In the genomic region with DNA sequence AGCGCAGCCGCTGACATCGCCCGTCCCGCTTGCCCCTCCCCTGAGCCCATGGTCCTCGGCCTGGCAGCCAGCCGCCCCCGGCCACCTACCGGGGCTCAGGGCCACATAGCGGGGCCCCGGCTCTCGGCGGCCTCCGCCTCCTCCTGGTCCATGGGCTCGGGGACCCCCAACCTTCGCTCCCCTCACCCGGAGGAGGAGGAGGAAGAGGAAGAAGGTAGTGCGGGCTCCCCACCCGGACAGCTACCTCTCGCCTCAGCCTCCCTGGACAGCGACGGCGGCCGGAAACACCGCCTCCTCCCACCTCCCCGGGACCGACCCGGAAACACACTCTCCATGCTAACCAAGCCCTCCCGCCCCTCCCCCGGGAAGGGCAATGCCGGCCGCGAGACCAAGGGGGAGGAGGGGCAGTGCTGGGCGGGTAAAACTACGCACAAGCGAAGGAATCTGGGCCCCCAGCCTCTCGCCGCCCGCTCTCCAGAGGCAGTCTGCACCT, we compare ENCODE assay signal across 1 cellular context.
TF ChIP-seq lines count a peak whose summit lies in the region.

A gene (minus strand): TSS at position 286 of the 493 bp plus-strand sequence. CDS start 2,912 bp downstream, outside the sequence.

TF ChIP-seq in K562, 482 proteins besides CTCF, POLR2A, EP300 and RAD21 (continued from another document and continues in another):
- TF ChIP-seq, protein P1, sequence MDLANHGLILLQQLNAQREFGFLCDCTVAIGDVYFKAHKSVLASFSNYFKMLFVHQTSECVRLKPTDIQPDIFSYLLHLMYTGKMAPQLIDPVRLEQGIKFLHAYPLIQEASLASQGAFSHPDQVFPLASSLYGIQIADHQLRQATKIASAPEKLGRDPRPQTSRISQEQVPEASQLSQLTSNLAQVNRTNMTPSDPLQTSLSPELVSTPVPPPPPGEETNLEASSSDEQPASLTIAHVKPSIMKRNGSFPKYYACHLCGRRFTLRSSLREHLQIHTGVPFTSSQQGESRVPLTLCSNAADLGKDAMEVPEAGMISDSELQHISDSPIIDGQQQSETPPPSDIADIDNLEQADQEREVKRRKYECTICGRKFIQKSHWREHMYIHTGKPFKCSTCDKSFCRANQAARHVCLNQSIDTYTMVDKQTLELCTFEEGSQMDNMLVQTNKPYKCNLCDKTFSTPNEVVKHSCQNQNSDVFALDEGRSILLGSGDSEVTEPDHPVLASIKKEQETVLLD (IDR thresholded peaks at IDR 0.05), result no peak
- TF ChIP-seq ADNP (tag; IDR thresholded peaks at IDR 0.05), result no peak
- TF ChIP-seq, protein P2, sequence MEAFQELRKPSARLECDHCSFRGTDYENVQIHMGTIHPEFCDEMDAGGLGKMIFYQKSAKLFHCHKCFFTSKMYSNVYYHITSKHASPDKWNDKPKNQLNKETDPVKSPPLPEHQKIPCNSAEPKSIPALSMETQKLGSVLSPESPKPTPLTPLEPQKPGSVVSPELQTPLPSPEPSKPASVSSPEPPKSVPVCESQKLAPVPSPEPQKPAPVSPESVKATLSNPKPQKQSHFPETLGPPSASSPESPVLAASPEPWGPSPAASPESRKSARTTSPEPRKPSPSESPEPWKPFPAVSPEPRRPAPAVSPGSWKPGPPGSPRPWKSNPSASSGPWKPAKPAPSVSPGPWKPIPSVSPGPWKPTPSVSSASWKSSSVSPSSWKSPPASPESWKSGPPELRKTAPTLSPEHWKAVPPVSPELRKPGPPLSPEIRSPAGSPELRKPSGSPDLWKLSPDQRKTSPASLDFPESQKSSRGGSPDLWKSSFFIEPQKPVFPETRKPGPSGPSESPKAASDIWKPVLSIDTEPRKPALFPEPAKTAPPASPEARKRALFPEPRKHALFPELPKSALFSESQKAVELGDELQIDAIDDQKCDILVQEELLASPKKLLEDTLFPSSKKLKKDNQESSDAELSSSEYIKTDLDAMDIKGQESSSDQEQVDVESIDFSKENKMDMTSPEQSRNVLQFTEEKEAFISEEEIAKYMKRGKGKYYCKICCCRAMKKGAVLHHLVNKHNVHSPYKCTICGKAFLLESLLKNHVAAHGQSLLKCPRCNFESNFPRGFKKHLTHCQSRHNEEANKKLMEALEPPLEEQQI (IDR thresholded peaks at IDR 0.05), result peak; percentile 23; the same call in 1 of the 2 replicates
- no peak for TF ChIP-seq NFXL1 (CRISPR knock-in tag; IDR thresholded peaks at IDR 0.05)
- TF ChIP-seq NR2C2 (CRISPR knock-in tag; IDR thresholded peaks at IDR 0.05), result no peak
- peak; percentile 100; the same call in 1 of the 2 replicates for TF ChIP-seq NR2C2 (tag; IDR thresholded peaks at IDR 0.05)
- TF ChIP-seq TAF7 (tag; IDR thresholded peaks at IDR 0.05), result no peak
- TF ChIP-seq, protein P3, sequence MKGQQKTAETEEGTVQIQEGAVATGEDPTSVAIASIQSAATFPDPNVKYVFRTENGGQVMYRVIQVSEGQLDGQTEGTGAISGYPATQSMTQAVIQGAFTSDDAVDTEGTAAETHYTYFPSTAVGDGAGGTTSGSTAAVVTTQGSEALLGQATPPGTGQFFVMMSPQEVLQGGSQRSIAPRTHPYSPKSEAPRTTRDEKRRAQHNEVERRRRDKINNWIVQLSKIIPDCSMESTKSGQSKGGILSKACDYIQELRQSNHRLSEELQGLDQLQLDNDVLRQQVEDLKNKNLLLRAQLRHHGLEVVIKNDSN (CRISPR knock-in tag; IDR thresholded peaks at IDR 0.05), result no peak
- TF ChIP-seq HNRNPK (IDR thresholded peaks at IDR 0.05; ENCODE audit: low read depth, low read length, poor library complexity, severe bottlenecking), result no peak
- TF ChIP-seq, protein P4, sequence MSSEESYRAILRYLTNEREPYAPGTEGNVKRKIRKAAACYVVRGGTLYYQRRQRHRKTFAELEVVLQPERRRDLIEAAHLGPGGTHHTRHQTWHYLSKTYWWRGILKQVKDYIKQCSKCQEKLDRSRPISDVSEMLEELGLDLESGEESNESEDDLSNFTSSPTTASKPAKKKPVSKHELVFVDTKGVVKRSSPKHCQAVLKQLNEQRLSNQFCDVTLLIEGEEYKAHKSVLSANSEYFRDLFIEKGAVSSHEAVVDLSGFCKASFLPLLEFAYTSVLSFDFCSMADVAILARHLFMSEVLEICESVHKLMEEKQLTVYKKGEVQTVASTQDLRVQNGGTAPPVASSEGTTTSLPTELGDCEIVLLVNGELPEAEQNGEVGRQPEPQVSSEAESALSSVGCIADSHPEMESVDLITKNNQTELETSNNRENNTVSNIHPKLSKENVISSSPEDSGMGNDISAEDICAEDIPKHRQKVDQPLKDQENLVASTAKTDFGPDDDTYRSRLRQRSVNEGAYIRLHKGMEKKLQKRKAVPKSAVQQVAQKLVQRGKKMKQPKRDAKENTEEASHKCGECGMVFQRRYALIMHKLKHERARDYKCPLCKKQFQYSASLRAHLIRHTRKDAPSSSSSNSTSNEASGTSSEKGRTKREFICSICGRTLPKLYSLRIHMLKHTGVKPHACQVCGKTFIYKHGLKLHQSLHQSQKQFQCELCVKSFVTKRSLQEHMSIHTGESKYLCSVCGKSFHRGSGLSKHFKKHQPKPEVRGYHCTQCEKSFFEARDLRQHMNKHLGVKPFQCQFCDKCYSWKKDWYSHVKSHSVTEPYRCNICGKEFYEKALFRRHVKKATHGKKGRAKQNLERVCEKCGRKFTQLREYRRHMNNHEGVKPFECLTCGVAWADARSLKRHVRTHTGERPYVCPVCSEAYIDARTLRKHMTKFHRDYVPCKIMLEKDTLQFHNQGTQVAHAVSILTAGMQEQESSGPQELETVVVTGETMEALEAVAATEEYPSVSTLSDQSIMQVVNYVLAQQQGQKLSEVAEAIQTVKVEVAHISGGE (CRISPR knock-in tag; IDR thresholded peaks at IDR 0.05), result peak in 2 of 3 experiments; percentile 80 to 94; a peak in 5 of 6 replicates
- TF ChIP-seq, protein P5, sequence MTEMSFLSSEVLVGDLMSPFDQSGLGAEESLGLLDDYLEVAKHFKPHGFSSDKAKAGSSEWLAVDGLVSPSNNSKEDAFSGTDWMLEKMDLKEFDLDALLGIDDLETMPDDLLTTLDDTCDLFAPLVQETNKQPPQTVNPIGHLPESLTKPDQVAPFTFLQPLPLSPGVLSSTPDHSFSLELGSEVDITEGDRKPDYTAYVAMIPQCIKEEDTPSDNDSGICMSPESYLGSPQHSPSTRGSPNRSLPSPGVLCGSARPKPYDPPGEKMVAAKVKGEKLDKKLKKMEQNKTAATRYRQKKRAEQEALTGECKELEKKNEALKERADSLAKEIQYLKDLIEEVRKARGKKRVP (CRISPR knock-in tag; IDR thresholded peaks at IDR 0.05), result no peak
- TF ChIP-seq PHF20 (IDR thresholded peaks at IDR 0.05; ENCODE audit: partially characterized antibody), result peak; percentile 87
- peak; percentile 56; the same call in 1 of the 2 replicates for TF ChIP-seq ZNF764 (CRISPR knock-in tag; IDR thresholded peaks at IDR 0.05; ENCODE audit: low read depth)
- TF ChIP-seq, protein P6, sequence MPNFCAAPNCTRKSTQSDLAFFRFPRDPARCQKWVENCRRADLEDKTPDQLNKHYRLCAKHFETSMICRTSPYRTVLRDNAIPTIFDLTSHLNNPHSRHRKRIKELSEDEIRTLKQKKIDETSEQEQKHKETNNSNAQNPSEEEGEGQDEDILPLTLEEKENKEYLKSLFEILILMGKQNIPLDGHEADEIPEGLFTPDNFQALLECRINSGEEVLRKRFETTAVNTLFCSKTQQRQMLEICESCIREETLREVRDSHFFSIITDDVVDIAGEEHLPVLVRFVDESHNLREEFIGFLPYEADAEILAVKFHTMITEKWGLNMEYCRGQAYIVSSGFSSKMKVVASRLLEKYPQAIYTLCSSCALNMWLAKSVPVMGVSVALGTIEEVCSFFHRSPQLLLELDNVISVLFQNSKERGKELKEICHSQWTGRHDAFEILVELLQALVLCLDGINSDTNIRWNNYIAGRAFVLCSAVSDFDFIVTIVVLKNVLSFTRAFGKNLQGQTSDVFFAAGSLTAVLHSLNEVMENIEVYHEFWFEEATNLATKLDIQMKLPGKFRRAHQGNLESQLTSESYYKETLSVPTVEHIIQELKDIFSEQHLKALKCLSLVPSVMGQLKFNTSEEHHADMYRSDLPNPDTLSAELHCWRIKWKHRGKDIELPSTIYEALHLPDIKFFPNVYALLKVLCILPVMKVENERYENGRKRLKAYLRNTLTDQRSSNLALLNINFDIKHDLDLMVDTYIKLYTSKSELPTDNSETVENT (CRISPR knock-in tag; IDR thresholded peaks at IDR 0.05), result no peak
- TF ChIP-seq HIVEP1 (CRISPR knock-in tag; IDR thresholded peaks at IDR 0.05), result no peak
- TF ChIP-seq, protein P7, sequence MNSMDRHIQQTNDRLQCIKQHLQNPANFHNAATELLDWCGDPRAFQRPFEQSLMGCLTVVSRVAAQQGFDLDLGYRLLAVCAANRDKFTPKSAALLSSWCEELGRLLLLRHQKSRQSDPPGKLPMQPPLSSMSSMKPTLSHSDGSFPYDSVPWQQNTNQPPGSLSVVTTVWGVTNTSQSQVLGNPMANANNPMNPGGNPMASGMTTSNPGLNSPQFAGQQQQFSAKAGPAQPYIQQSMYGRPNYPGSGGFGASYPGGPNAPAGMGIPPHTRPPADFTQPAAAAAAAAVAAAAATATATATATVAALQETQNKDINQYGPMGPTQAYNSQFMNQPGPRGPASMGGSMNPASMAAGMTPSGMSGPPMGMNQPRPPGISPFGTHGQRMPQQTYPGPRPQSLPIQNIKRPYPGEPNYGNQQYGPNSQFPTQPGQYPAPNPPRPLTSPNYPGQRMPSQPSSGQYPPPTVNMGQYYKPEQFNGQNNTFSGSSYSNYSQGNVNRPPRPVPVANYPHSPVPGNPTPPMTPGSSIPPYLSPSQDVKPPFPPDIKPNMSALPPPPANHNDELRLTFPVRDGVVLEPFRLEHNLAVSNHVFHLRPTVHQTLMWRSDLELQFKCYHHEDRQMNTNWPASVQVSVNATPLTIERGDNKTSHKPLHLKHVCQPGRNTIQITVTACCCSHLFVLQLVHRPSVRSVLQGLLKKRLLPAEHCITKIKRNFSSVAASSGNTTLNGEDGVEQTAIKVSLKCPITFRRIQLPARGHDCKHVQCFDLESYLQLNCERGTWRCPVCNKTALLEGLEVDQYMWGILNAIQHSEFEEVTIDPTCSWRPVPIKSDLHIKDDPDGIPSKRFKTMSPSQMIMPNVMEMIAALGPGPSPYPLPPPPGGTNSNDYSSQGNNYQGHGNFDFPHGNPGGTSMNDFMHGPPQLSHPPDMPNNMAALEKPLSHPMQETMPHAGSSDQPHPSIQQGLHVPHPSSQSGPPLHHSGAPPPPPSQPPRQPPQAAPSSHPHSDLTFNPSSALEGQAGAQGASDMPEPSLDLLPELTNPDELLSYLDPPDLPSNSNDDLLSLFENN (IDR thresholded peaks at IDR 0.05; ENCODE audit: low read depth in 2 of 2, low read length in 2 of 2), result no peak
- TF ChIP-seq, protein P8, sequence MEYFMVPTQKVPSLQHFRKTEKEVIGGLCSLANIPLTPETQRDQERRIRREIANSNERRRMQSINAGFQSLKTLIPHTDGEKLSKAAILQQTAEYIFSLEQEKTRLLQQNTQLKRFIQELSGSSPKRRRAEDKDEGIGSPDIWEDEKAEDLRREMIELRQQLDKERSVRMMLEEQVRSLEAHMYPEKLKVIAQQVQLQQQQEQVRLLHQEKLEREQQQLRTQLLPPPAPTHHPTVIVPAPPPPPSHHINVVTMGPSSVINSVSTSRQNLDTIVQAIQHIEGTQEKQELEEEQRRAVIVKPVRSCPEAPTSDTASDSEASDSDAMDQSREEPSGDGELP (CRISPR knock-in tag; IDR thresholded peaks at IDR 0.05; ENCODE audit: borderline replicate concordance), result peak; percentile 70; the same call in 1 of the 2 replicates
- TF ChIP-seq SMARCE1 (IDR thresholded peaks at IDR 0.05), result no peak
- TF ChIP-seq FOSL1 (tag; conservative IDR thresholded peaks at IDR 0.05), result no peak
- TF ChIP-seq ZNF316 (IDR thresholded peaks at IDR 0.05), result no peak
- TF ChIP-seq, protein P9, sequence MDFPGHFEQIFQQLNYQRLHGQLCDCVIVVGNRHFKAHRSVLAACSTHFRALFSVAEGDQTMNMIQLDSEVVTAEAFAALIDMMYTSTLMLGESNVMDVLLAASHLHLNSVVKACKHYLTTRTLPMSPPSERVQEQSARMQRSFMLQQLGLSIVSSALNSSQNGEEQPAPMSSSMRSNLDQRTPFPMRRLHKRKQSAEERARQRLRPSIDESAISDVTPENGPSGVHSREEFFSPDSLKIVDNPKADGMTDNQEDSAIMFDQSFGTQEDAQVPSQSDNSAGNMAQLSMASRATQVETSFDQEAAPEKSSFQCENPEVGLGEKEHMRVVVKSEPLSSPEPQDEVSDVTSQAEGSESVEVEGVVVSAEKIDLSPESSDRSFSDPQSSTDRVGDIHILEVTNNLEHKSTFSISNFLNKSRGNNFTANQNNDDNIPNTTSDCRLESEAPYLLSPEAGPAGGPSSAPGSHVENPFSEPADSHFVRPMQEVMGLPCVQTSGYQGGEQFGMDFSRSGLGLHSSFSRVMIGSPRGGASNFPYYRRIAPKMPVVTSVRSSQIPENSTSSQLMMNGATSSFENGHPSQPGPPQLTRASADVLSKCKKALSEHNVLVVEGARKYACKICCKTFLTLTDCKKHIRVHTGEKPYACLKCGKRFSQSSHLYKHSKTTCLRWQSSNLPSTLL (IDR thresholded peaks at IDR 0.05), result no peak
- no peak for TF ChIP-seq ARHGAP35 (IDR thresholded peaks at IDR 0.05; ENCODE audit: partially characterized antibody)
- TF ChIP-seq, protein P10, sequence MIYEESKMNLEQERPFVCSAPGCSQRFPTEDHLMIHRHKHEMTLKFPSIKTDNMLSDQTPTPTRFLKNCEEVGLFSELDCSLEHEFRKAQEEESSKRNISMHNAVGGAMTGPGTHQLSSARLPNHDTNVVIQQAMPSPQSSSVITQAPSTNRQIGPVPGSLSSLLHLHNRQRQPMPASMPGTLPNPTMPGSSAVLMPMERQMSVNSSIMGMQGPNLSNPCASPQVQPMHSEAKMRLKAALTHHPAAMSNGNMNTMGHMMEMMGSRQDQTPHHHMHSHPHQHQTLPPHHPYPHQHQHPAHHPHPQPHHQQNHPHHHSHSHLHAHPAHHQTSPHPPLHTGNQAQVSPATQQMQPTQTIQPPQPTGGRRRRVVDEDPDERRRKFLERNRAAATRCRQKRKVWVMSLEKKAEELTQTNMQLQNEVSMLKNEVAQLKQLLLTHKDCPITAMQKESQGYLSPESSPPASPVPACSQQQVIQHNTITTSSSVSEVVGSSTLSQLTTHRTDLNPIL (CRISPR knock-in tag; IDR thresholded peaks at IDR 0.05), result no peak
- no peak for TF ChIP-seq NR1H2 (CRISPR knock-in tag; IDR thresholded peaks at IDR 0.05)
- TF ChIP-seq ZBED1 (IDR thresholded peaks at IDR 0.05), result no peak
- TF ChIP-seq FOXA3 (CRISPR knock-in tag; conservative IDR thresholded peaks at IDR 0.05 in 1 of 2, IDR thresholded peaks at IDR 0.05 in 1 of 2), result 0 out of 4 replicates have a peak, but pooled peaks of 1 of the 2 experiments have one; percentile 44
- no peak for TF ChIP-seq SREBF2 (CRISPR knock-in tag; IDR thresholded peaks at IDR 0.05)
- TF ChIP-seq JUND (IDR thresholded peaks at IDR 0.05; ENCODE audit: borderline replicate concordance, low read depth, low read length), result no peak; the same call in 1 of the 2 replicates
- TF ChIP-seq JUND (tag; IDR thresholded peaks at IDR 0.05; ENCODE audit: borderline replicate concordance, low read depth, low read length), result no peak
- peak; percentile 37; the same call in 1 of the 2 replicates for TF ChIP-seq LCOR (CRISPR knock-in tag; IDR thresholded peaks at IDR 0.05)
- TF ChIP-seq, protein P11, sequence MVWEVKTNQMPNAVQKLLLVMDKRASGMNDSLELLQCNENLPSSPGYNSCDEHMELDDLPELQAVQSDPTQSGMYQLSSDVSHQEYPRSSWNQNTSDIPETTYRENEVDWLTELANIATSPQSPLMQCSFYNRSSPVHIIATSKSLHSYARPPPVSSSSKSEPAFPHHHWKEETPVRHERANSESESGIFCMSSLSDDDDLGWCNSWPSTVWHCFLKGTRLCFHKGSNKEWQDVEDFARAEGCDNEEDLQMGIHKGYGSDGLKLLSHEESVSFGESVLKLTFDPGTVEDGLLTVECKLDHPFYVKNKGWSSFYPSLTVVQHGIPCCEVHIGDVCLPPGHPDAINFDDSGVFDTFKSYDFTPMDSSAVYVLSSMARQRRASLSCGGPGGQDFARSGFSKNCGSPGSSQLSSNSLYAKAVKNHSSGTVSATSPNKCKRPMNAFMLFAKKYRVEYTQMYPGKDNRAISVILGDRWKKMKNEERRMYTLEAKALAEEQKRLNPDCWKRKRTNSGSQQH (CRISPR knock-in tag; IDR thresholded peaks at IDR 0.05), result no peak; the same call in 1 of the 2 replicates
- peak in 1 of 2 experiments; percentile 90; a peak in 1 of 4 replicates for TF ChIP-seq KDM4B (IDR thresholded peaks at IDR 0.05; ENCODE audit: borderline replicate concordance in 2 of 2, low read depth in 1 of 2)
- TF ChIP-seq NBN (IDR thresholded peaks at IDR 0.05; ENCODE audit: low read depth), result peak; percentile 74; the same call in 1 of the 2 replicates
